25 cellular contexts compared by ENCODE assay signal in the genomic region with DNA sequence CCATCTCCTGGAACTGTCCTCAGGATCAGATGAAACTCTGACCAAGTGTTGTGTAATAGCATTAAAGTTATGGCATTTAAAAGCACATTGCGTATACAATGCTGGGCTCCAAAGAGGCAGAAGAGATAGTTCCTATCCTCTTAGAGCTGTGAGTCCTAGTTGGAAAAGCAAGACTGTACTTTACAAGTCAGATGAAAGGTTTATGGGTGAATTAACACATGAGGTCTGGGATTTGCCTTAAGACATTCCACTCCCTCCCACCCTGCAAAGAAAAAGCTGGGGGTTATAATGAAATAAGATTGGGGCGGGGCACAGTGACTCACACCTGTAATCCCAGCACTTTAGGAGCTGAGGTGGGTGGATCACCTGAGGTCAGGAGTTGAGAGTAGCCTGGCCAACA. TPM values are rescaled to one million over a fixed set of nuclear protein-coding genes. Genes with fewer than 3 reads are reported as not detected.
DNase-seq lines count a peak whose midpoint lies in the region; ATAC-seq, FAIRE-seq and TF ChIP-seq lines count a peak whose summit lies in the region.
"Had no signal": no experiment of that assay in that cellular context is flagged by ENCODE, and none has a peak within 500 bp of the region (broad histone marks: within the 10 kb centered on the region; RNA-seq: fewer than 3 reads in every experiment).

No MANE protein-coding gene starts in this region.

- no peaks in the 10 kb centered on the region for H3K27me3 ChIP-seq in HepG2 (ENCODE audit: control insufficient read depth in 1 of 2, insufficient read depth in 2 of 2, low read length in 2 of 2)
- no peaks in the 10 kb centered on the region for H3K27me3 ChIP-seq in right lobe of liver
- no peaks in the 10 kb centered on the region for H3K27me3 ChIP-seq in bronchial epithelial cell (ENCODE audit: control insufficient read depth, insufficient read depth, low read length)
- H3K27me3 ChIP-seq: dorsolateral prefrontal cortex, SJSA1 had no signal

- WGBS in HepG2 (ENCODE audit: low lambda C conversion rate) = 100% methylated on average over 2 of the region's 2 CpGs
- 86% methylated on average over 2 of the region's 2 CpGs for WGBS in right lobe of liver (ENCODE audit: insufficient coverage, low coverage, low lambda C conversion rate, missing lambda C conversion rate)

- peaks cover 4 to 9% of the 10 kb centered on the region in 2 experiments; a peak in 3 of 5 replicates for H3K36me3 ChIP-seq in HepG2 (replicated peaks in 1 of 2; ENCODE audit: control insufficient read depth in 1 of 2, insufficient read depth in 2 of 2, low read length in 2 of 2)
- no peaks in the 10 kb centered on the region for H3K36me3 ChIP-seq in right lobe of liver
- H3K36me3 ChIP-seq in bronchial epithelial cell (ENCODE audit: control insufficient read depth, insufficient read depth, low read length) = peaks cover 2% of the 10 kb centered on the region
- no peaks in the 10 kb centered on the region for H3K36me3 ChIP-seq in mucosa of descending colon (ENCODE audit: low read depth)
- H3K36me3 ChIP-seq: left ventricle myocardium inferior, WERI-Rb-1 had no signal

- in situ Hi-C loops in HepG2 (cut with HindIII; ENCODE audit: extremely low pct_ligation_motif_present, low pct_unique_long_range_greater_than_20kb) = no loop called here

- POLR2A ChIA-PET in HepG2 (lab: Yijun Ruan, JAX) = no interaction called here

- H4K20me1 ChIP-seq in HepG2 (ENCODE audit: insufficient read depth, low read length) = no peaks in the 10 kb centered on the region

- no peaks in the 10 kb centered on the region for H3K9me3 ChIP-seq in HepG2 (ENCODE audit: low read length)
- H3K9me3 ChIP-seq in right lobe of liver = no peaks in the 10 kb centered on the region
- H3K9me3 ChIP-seq in mucosa of descending colon = no peaks in the 10 kb centered on the region
- H3K9me3 ChIP-seq: left ventricle myocardium inferior, SJSA1 had no signal

- H3K4me1 ChIP-seq in HepG2 (ENCODE audit: insufficient read depth, low read length) (peaks cover 8% of the 10 kb centered on the region), right lobe of liver (peaks cover 0 to 9% (median 3%) of the 10 kb centered on the region in 4 donors), mucosa of descending colon (ENCODE audit: low read depth) (no peaks in the 10 kb centered on the region)
- H3K4me1 ChIP-seq: left ventricle myocardium inferior, SJSA1 had no signal

- no peak overlapping the region for H3K9ac ChIP-seq in HepG2 (ENCODE audit: insufficient read depth, low read depth, low read length)

- intact Hi-C loops in HepG2 (cut with micrococcal nuclease; ENCODE audit: unreplicated experiment) (no loop called here), right lobe of liver (cut with DNase I) (no loop called here), mucosa of descending colon (cut with DNase I, micrococcal nuclease) (no loop called here)

- TF ChIP-seq CTCF in HepG2 (CRISPR knock-in tag; IDR thresholded peaks at IDR 0.05) = no peak
- TF ChIP-seq CTCF in right lobe of liver (IDR thresholded peaks at IDR 0.05) = no peak
- TF ChIP-seq CTCF in bronchial epithelial cell (IDR thresholded peaks at IDR 0.05; ENCODE audit: insufficient read depth, low read length, severe bottlenecking) = no peak
- no peak for TF ChIP-seq CTCF in mucosa of descending colon (IDR thresholded peaks at IDR 0.05)
- TF ChIP-seq CTCF in coronary artery (IDR thresholded peaks at IDR 0.05) = no peak

- DNase-seq in HepG2 (ENCODE audit: low spot score) (no peak), right lobe of liver (no peak), bronchial epithelial cell (ENCODE audit: low read depth) (peak; percentile 75), mucosa of descending colon (peak in 1 of 3 donors; percentile 20), coronary artery (ENCODE audit: low spot score) (no peak), putamen (ENCODE audit: low spot score) (no peak)
- no peak for DNase-seq in effector CD4-positive, alpha-beta T cell
- DNase-seq: activated CD4-positive, alpha-beta T cell treated with anti-CD3 and anti-CD28 coated beads, Interleukin-2, amount 50 U/mL, for 4 hours; activated effector memory CD4-positive, alpha-beta T cell treated with Interleukin-2 at 50 U/mL for 16 hours; C1 segment of cervical spinal cord; caudate nucleus; dorsolateral prefrontal cortex; GF-D8; glutamatergic neuron; KG1; left ventricle myocardium inferior; NCI-H1048; NCI-H2029; NCI-H226; stimulated activated CD4-positive, alpha-beta T cell treated with anti-CD3 and anti-CD28 coated beads, Interleukin-4, amount 100 ng/mL, for 4 hours; T-helper 2 cell; WERI-Rb-1 had no signal

- TF ChIP-seq POLR2A in HepG2 (IDR thresholded peaks at IDR 0.05; ENCODE audit: insufficient read depth in 1 of 2, low read depth in 2 of 2, low read length in 2 of 2) (no peak), right lobe of liver (IDR thresholded peaks at IDR 0.05) (no peak)

- FAIRE-seq in HepG2 (lab: Jason Lieb, UNC) (no peak), bronchial epithelial cell (lab: Jason Lieb, UNC) (no peak)
- FAIRE-seq: GM19239 had no signal

- BruUV-seq in HepG2 (replicated peaks; lab: Mats Ljungman, UMichigan) = no TSS peak

- TF ChIP-seq RAD21 in HepG2 (CRISPR knock-in tag; IDR thresholded peaks at IDR 0.05) = no peak

- TF ChIP-seq EP300 in HepG2 (IDR thresholded peaks at IDR 0.05; ENCODE audit: low read depth in 2 of 2, low read length in 2 of 2) (no peak), HepG2 (CRISPR knock-in tag; IDR thresholded peaks at IDR 0.05; ENCODE audit: borderline replicate concordance) (no peak)

- H3K4me2 ChIP-seq in HepG2 (ENCODE audit: low read depth, low read length) = no peak overlapping the region

- no peaks in the 10 kb centered on the region for H3K79me2 ChIP-seq in HepG2 (ENCODE audit: insufficient read depth, low read length)

- H3K4me3 ChIP-seq in HepG2 (replicated peaks in 1 of 3; ENCODE audit: insufficient read depth in 1 of 3, low read depth in 2 of 3, low read length in 3 of 3) (no peak overlapping the region), right lobe of liver (no peak overlapping the region), bronchial epithelial cell (ENCODE audit: low read depth, low read length) (no peak overlapping the region), mucosa of descending colon (no peak overlapping the region), coronary artery (no peak overlapping the region)
- H3K4me3 ChIP-seq: dorsolateral prefrontal cortex, left ventricle myocardium inferior, SJSA1 had no signal

- CTCF ChIA-PET in HepG2 (lab: Yijun Ruan, JAX; ENCODE audit: low intra/inter-chr PET ratio, low total read pairs) = no interaction called here

- H2AFZ ChIP-seq in HepG2 (ENCODE audit: low read length) = no peak overlapping the region

- H3K27ac ChIP-seq in HepG2 (ENCODE audit: extremely low read length, insufficient read depth, low read length) = no peak overlapping the region
- H3K27ac ChIP-seq in right lobe of liver = no peak overlapping the region
- no peak overlapping the region for H3K27ac ChIP-seq in coronary artery
- H3K27ac ChIP-seq: dorsolateral prefrontal cortex, left ventricle myocardium inferior, SJSA1, WERI-Rb-1 had no signal

- ATAC-seq in HepG2 (no peak), right lobe of liver (no peak), mucosa of descending colon (peak; percentile 82), GM21423 (IDR thresholded peaks at IDR 0.05; ENCODE audit: unreplicated experiment) (no peak)

RNA-seq across cellular contexts. Expression of gene SNAPC5, which starts 35.6 kb away (rescaled TPM):
- 36.2 and 49.3 TPM in 2 replicates for total RNA-seq in HepG2 (2016; rRNA removed; fragmentation: Illumina TruSeq; extraction: Trizol)
- 30.3 and 42.4 TPM in 2 replicates for total RNA-seq in HepG2 (2016; cell fraction: cytosol; rRNA removed; fragmentation: Illumina TruSeq; extraction: Trizol; ENCODE audit: low read depth)
- 39.3 and 50.4 TPM in 2 replicates for total RNA-seq in HepG2 (2016; cell fraction: insoluble cytoplasmic fraction; rRNA removed; fragmentation: Illumina TruSeq; extraction: Trizol)
- 47.2 and 52.6 TPM in 2 replicates for total RNA-seq in HepG2 (2016; cell fraction: membrane; rRNA removed; fragmentation: Illumina TruSeq; extraction: Trizol)
- 21.5 and 24.4 TPM in 2 replicates for total RNA-seq in HepG2 (2016; cell fraction: nucleus; rRNA removed; fragmentation: Illumina TruSeq; extraction: Trizol)
- 13.4 and 14.8 TPM in 2 replicates for polyA plus RNA-seq in HepG2 (2011; rRNA removed)
- 18.1 and 19.5 TPM in 2 replicates for polyA plus RNA-seq in HepG2 (2011; cell fraction: cytosol; rRNA removed)
- 8.6 and 9.4 TPM in 2 replicates for polyA plus RNA-seq in HepG2 (2011; cell fraction: nucleus; rRNA removed)
- polyA plus RNA-seq in HepG2 (2012) = 20.4 and 21.1 TPM in 2 replicates
- 30.8 and 41.9 TPM in 2 replicates for polyA plus RNA-seq in HepG2 (2016; cell fraction: cytosol; fragmentation: Illumina TruSeq; extraction: Trizol; ENCODE audit: low read depth)
- 48.6 and 53.3 TPM in 2 replicates for polyA plus RNA-seq in HepG2 (2016; cell fraction: insoluble cytoplasmic fraction; fragmentation: Illumina TruSeq; extraction: Trizol; ENCODE audit: low read depth)
- 34.8 and 48.0 TPM in 2 replicates for polyA plus RNA-seq in HepG2 (2016; cell fraction: membrane; fragmentation: Illumina TruSeq; extraction: Trizol; ENCODE audit: low read depth)
- polyA plus RNA-seq in HepG2 (2016; cell fraction: nucleus; fragmentation: Illumina TruSeq; extraction: Trizol; ENCODE audit: insufficient read depth, low read depth) = 30.6 TPM in 2 replicates
- polyA minus RNA-seq in HepG2 (2011; rRNA and poly(A)+ RNA removed; ENCODE audit: low replicate concordance) = 3.6 and 18.9 TPM in 2 replicates
- 5.8 and 8.1 TPM in 2 replicates for polyA minus RNA-seq in HepG2 (2011; cell fraction: cytosol; rRNA and poly(A)+ RNA removed)
- 11.3 and 17.2 TPM in 2 replicates for polyA minus RNA-seq in HepG2 (2011; cell fraction: nucleus; rRNA and poly(A)+ RNA removed)
- 10 to 100 TPM; 11.8 to 23.1 (median 16.2) TPM for total RNA-seq in right lobe of liver
- 43.3 and 43.7 TPM in 2 replicates for total RNA-seq in bronchial epithelial cell
- total RNA-seq in mucosa of descending colon = 10 to 100 TPM; 17.5 to 31.8 (median 21.1) TPM

RNA-seq across cellular contexts. Expression of gene RPL4, which starts 42.7 kb away (rescaled TPM):
- total RNA-seq in HepG2 (2016; rRNA removed; fragmentation: Illumina TruSeq; extraction: Trizol) (3,630 and 4,972 TPM in 2 replicates), right lobe of liver (1,000 to 10,000 TPM in 2 of 6 experiments, 100 to 1,000 TPM in 4; 643 to 1,390 (median 819) TPM), bronchial epithelial cell (2,077 and 4,509 TPM in 2 replicates), mucosa of descending colon (1,000 to 10,000 TPM; 1,087 to 1,829 (median 1,623) TPM)
- total RNA-seq in HepG2 (2016; cell fraction: cytosol; rRNA removed; fragmentation: Illumina TruSeq; extraction: Trizol; ENCODE audit: low read depth) = 1,158 and 1,199 TPM in 2 replicates
- 3,592 and 4,979 TPM in 2 replicates for total RNA-seq in HepG2 (2016; cell fraction: insoluble cytoplasmic fraction; rRNA removed; fragmentation: Illumina TruSeq; extraction: Trizol)
- 7,983 and 8,792 TPM in 2 replicates for total RNA-seq in HepG2 (2016; cell fraction: membrane; rRNA removed; fragmentation: Illumina TruSeq; extraction: Trizol)
- total RNA-seq in HepG2 (2016; cell fraction: nucleus; rRNA removed; fragmentation: Illumina TruSeq; extraction: Trizol) = 1,360 and 1,490 TPM in 2 replicates
- 3,960 and 4,467 TPM in 2 replicates for polyA plus RNA-seq in HepG2 (2011; rRNA removed)
- 5,248 and 5,827 TPM in 2 replicates for polyA plus RNA-seq in HepG2 (2011; cell fraction: cytosol; rRNA removed)
- 1,317 and 1,448 TPM in 2 replicates for polyA plus RNA-seq in HepG2 (2011; cell fraction: nucleus; rRNA removed)
- polyA plus RNA-seq in HepG2 (2012) = 3,526 and 4,575 TPM in 2 replicates
- polyA plus RNA-seq in HepG2 (2016; cell fraction: cytosol; fragmentation: Illumina TruSeq; extraction: Trizol; ENCODE audit: low read depth) = 4,015 and 4,840 TPM in 2 replicates
- 4,603 and 4,764 TPM in 2 replicates for polyA plus RNA-seq in HepG2 (2016; cell fraction: insoluble cytoplasmic fraction; fragmentation: Illumina TruSeq; extraction: Trizol; ENCODE audit: low read depth)
- polyA plus RNA-seq in HepG2 (2016; cell fraction: membrane; fragmentation: Illumina TruSeq; extraction: Trizol; ENCODE audit: low read depth) = 7,818 and 8,825 TPM in 2 replicates
- polyA plus RNA-seq in HepG2 (2016; cell fraction: nucleus; fragmentation: Illumina TruSeq; extraction: Trizol; ENCODE audit: insufficient read depth, low read depth) = 2,081 and 2,237 TPM in 2 replicates
- polyA minus RNA-seq in HepG2 (2011; rRNA and poly(A)+ RNA removed; ENCODE audit: low replicate concordance) = 4,301 and 6,437 TPM in 2 replicates
- polyA minus RNA-seq in HepG2 (2011; cell fraction: cytosol; rRNA and poly(A)+ RNA removed) = 1,474 and 1,645 TPM in 2 replicates
- 662 and 844 TPM in 2 replicates for polyA minus RNA-seq in HepG2 (2011; cell fraction: nucleus; rRNA and poly(A)+ RNA removed)

RNA-seq across cellular contexts. Expression of gene ZWILCH, which starts 43.2 kb away (rescaled TPM):
- total RNA-seq in HepG2 (2016; rRNA removed; fragmentation: Illumina TruSeq; extraction: Trizol) (27.8 and 44.6 TPM in 2 replicates), right lobe of liver (1 to 10 TPM; 1.1 to 4.9 (median 2.5) TPM), bronchial epithelial cell (6.1 and 8.2 TPM in 2 replicates), mucosa of descending colon (10 to 100 TPM in 1 of 3 donors, 1 to 10 TPM in 2; 4.8 to 11.7 (median 5.8) TPM)
- 21.2 and 22.9 TPM in 2 replicates for total RNA-seq in HepG2 (2016; cell fraction: cytosol; rRNA removed; fragmentation: Illumina TruSeq; extraction: Trizol; ENCODE audit: low read depth)
- total RNA-seq in HepG2 (2016; cell fraction: insoluble cytoplasmic fraction; rRNA removed; fragmentation: Illumina TruSeq; extraction: Trizol) = 26.2 and 47.7 TPM in 2 replicates
- 14.1 and 15.5 TPM in 2 replicates for total RNA-seq in HepG2 (2016; cell fraction: membrane; rRNA removed; fragmentation: Illumina TruSeq; extraction: Trizol)
- total RNA-seq in HepG2 (2016; cell fraction: nucleus; rRNA removed; fragmentation: Illumina TruSeq; extraction: Trizol) = 19.8 and 20.1 TPM in 2 replicates
- polyA plus RNA-seq in HepG2 (2011; rRNA removed) = 6.9 and 9.5 TPM in 2 replicates
- polyA plus RNA-seq in HepG2 (2011; cell fraction: cytosol; rRNA removed) = 2.9 and 4.0 TPM in 2 replicates
- polyA plus RNA-seq in HepG2 (2011; cell fraction: nucleus; rRNA removed) = 3.8 and 6.9 TPM in 2 replicates
- polyA plus RNA-seq in HepG2 (2012) = 5.2 and 10.2 TPM in 2 replicates
- polyA plus RNA-seq in HepG2 (2016; cell fraction: cytosol; fragmentation: Illumina TruSeq; extraction: Trizol; ENCODE audit: low read depth) = 1.7 and 1.9 TPM in 2 replicates
- 35.0 and 37.1 TPM in 2 replicates for polyA plus RNA-seq in HepG2 (2016; cell fraction: insoluble cytoplasmic fraction; fragmentation: Illumina TruSeq; extraction: Trizol; ENCODE audit: low read depth)
- polyA plus RNA-seq in HepG2 (2016; cell fraction: membrane; fragmentation: Illumina TruSeq; extraction: Trizol; ENCODE audit: low read depth) = 5.2 and 8.1 TPM in 2 replicates
- polyA plus RNA-seq in HepG2 (2016; cell fraction: nucleus; fragmentation: Illumina TruSeq; extraction: Trizol; ENCODE audit: insufficient read depth, low read depth) = 21.1 and 23.2 TPM in 2 replicates
- 11.7 and 60.8 TPM in 2 replicates for polyA minus RNA-seq in HepG2 (2011; rRNA and poly(A)+ RNA removed; ENCODE audit: low replicate concordance)
- 5.7 and 6.9 TPM in 2 replicates for polyA minus RNA-seq in HepG2 (2011; cell fraction: cytosol; rRNA and poly(A)+ RNA removed)
- 11.2 and 12.8 TPM in 2 replicates for polyA minus RNA-seq in HepG2 (2011; cell fraction: nucleus; rRNA and poly(A)+ RNA removed)
